10 cellular contexts compared by ENCODE assay signal in genomic region chr4:8182858-8183725, GRCh38. TPM values are rescaled to one million over a fixed set of nuclear protein-coding genes. Genes with fewer than 3 reads are reported as not detected.
A peak's percentile ranks its signal among the peaks of the same experiment; 100 is the strongest.
DNase-seq lines count a peak whose midpoint lies in the region; ATAC-seq and TF ChIP-seq lines count a peak whose summit lies in the region.
"Had no signal": no experiment of that assay in that cellular context is flagged by ENCODE, and none has a peak within 500 bp of the region (broad histone marks: within the 10 kb centered on the region; RNA-seq: fewer than 3 reads in every experiment).

No MANE protein-coding gene starts in this region.

- H3K27ac ChIP-seq in heart left ventricle (peak overlapping the region in 11 of 12 donors; percentile 17 to 76 (median 55)), skin epidermis (peak overlapping the region in 18 of 21 experiments; percentile 7 to 85 (median 51))
- H3K27ac ChIP-seq: thoracic aorta had no signal

- H3K9me3 ChIP-seq in HAP-1 (no peaks in the 10 kb centered on the region), heart left ventricle (peaks cover 0 to 3% (median 0%) of the 10 kb centered on the region in 12 donors)
- H3K9me3 ChIP-seq: breast epithelium, thoracic aorta had no signal

- H3K27me3 ChIP-seq in HAP-1 (ENCODE audit: low read depth): no peaks in the 10 kb centered on the region
- H3K27me3 ChIP-seq in heart left ventricle: no peaks in the 10 kb centered on the region
- H3K27me3 ChIP-seq: breast epithelium had no signal

- no peak for TF ChIP-seq CTCF in heart left ventricle (IDR thresholded peaks at IDR 0.05)

- peak; percentile 81 to 95 (median 86) for ATAC-seq in heart left ventricle
- no peak for ATAC-seq in GM19467 (IDR thresholded peaks at IDR 0.05; ENCODE audit: unreplicated experiment)

- WGBS in heart left ventricle, 4 donors: 43 to 54% (median 46%) methylated on average over 15 to 25 of the region's 25 CpGs

- in situ Hi-C loops in HAP-1 (cut with MboI; ENCODE audit: low sequenced_read_pairs) (no loop called here), ACHN (cut with HindIII; ENCODE audit: low pct_ligation_motif_present, low pct_unique_long_range_greater_than_20kb, low sequenced_read_pairs) (no loop called here)

- H3K4me1 ChIP-seq in HAP-1 (peaks cover 5% of the 10 kb centered on the region; the same call in 1 of the 2 replicates), heart left ventricle (peaks cover 8 to 56% (median 36%) of the 10 kb centered on the region in 12 donors)

- H3K4me3 ChIP-seq in HAP-1 (no peak overlapping the region), heart left ventricle (no peak overlapping the region), skin epidermis (no peak overlapping the region)
- H3K4me3 ChIP-seq: breast epithelium, thoracic aorta had no signal

- H3K36me3 ChIP-seq in HAP-1 (replicated peaks) (no peaks in the 10 kb centered on the region), heart left ventricle (no peaks in the 10 kb centered on the region)
- H3K36me3 ChIP-seq: breast epithelium, thoracic aorta had no signal

- DNase-seq in HAP-1 (ENCODE audit: low spot score in 2 of 2) (peak; percentile 4 to 71), SW480 (ENCODE audit: low spot score) (peak; percentile 54), heart left ventricle (peak; percentile 90 to 95 (median 92)), ACHN (no peak), NCI-H774 (lab: John Stamatoyannopoulos, UW) (no peak)
- DNase-seq in activated CD4-positive, alpha-beta T cell treated with anti-CD3 and anti-CD28 coated beads, Interleukin-2, amount 50 U/mL, for 1 hour: no peak

- TF ChIP-seq POLR2A in heart left ventricle (IDR thresholded peaks at IDR 0.05): no peak

- intact Hi-C loops in heart left ventricle (cut with DNase I): no loop called here

RNA-seq across cellular contexts. Expression of gene SH3TC1, which starts 16.0 kb away (rescaled TPM):
- total RNA-seq in heart left ventricle: 10 to 100 TPM in 6 of 9 donors, 1 to 10 TPM in 3; 6.0 to 45.9 (median 11.5) TPM
- polyA plus RNA-seq in heart left ventricle: 1 to 10 TPM; 5.8 to 8.1 TPM

RNA-seq across cellular contexts. Expression of gene ABLIM2, which starts 24.5 kb away (rescaled TPM):
- 10 to 100 TPM; 14.3 to 25.8 (median 18.4) TPM for total RNA-seq in heart left ventricle
- 10 to 100 TPM; 11.1 to 27.9 TPM for polyA plus RNA-seq in heart left ventricle

Comparison
In these comparisons a context has a peak if more than half of its experiments do, and no peak if none do; other contexts are left out.
1. DNase-seq: peak in HAP-1 (2 of 2), SW480 (single experiment) and heart left ventricle (5 of 5); none in ACHN (single experiment), activated CD4-positive, alpha-beta T cell treated with anti-CD3 and anti-CD28 coated beads, Interleukin-2, amount 50 U/mL, for 1 hour (single experiment) and NCI-H774 (single experiment).